In the genomic region with DNA sequence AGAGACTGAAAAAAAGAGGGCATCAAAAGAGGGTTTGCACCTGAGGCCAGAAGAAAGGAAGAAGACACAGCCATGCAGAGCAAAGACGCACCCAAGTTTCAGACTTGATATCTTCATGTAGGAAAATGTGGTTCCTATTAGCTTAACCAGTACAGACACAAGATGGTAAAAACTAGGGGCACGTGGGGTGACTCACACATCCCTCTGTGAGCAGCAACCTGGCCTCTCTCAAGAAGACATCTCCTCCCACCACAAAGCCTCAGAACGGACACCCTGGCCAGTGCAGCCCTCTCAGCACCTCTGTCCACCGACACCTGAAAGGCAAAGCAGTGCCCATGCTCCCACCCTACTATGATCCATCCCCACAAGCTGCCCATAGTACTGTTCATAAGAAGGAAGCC, we compare ENCODE assay signal across 1 cellular context.
TF ChIP-seq lines count a peak whose summit lies in the region.

No MANE protein-coding gene starts in this region.

TF ChIP-seq in GM12878, 131 proteins besides CTCF, POLR2A, EP300 and RAD21:
- TF ChIP-seq, protein P1, sequence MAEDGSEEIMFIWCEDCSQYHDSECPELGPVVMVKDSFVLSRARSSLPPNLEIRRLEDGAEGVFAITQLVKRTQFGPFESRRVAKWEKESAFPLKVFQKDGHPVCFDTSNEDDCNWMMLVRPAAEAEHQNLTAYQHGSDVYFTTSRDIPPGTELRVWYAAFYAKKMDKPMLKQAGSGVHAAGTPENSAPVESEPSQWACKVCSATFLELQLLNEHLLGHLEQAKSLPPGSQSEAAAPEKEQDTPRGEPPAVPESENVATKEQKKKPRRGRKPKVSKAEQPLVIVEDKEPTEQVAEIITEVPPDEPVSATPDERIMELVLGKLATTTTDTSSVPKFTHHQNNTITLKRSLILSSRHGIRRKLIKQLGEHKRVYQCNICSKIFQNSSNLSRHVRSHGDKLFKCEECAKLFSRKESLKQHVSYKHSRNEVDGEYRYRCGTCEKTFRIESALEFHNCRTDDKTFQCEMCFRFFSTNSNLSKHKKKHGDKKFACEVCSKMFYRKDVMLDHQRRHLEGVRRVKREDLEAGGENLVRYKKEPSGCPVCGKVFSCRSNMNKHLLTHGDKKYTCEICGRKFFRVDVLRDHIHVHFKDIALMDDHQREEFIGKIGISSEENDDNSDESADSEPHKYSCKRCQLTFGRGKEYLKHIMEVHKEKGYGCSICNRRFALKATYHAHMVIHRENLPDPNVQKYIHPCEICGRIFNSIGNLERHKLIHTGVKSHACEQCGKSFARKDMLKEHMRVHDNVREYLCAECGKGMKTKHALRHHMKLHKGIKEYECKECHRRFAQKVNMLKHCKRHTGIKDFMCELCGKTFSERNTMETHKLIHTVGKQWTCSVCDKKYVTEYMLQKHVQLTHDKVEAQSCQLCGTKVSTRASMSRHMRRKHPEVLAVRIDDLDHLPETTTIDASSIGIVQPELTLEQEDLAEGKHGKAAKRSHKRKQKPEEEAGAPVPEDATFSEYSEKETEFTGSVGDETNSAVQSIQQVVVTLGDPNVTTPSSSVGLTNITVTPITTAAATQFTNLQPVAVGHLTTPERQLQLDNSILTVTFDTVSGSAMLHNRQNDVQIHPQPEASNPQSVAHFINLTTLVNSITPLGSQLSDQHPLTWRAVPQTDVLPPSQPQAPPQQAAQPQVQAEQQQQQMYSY (CRISPR knock-in tag; IDR thresholded peaks at IDR 0.05) = no peak
- TF ChIP-seq RUNX3 (IDR thresholded peaks at IDR 0.05; ENCODE audit: low read length) (peak; percentile 31; the same call in 1 of the 2 replicates), POLR2AphosphoS5 (IDR thresholded peaks at IDR 0.05; ENCODE audit: low read length) (no peak), BHLHE40 (IDR thresholded peaks at IDR 0.05; ENCODE audit: borderline replicate concordance in 1 of 2, low read depth in 2 of 2, low read length in 1 of 2) (0 out of 4 replicates have a peak, but pooled peaks of 1 of the 2 experiments have one; percentile 13)
- TF ChIP-seq, protein P2, sequence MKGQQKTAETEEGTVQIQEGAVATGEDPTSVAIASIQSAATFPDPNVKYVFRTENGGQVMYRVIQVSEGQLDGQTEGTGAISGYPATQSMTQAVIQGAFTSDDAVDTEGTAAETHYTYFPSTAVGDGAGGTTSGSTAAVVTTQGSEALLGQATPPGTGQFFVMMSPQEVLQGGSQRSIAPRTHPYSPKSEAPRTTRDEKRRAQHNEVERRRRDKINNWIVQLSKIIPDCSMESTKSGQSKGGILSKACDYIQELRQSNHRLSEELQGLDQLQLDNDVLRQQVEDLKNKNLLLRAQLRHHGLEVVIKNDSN (IDR thresholded peaks at IDR 0.05; ENCODE audit: borderline replicate concordance, extremely low read length, insufficient read depth, low read depth, low read length) = peak; percentile 42
